26 cellular contexts compared by ENCODE assay signal in genomic region chr9:86328153-86328552, GRCh38.
"Had no signal": no experiment of that assay in that cellular context is flagged by ENCODE, and none has a peak within 500 bp of the region (broad histone marks: within the 10 kb centered on the region; RNA-seq: fewer than 3 reads in every experiment).

No MANE protein-coding gene starts in this region.

- H3K4me3 ChIP-seq: cardiac muscle cell, heart right ventricle, lung, transverse colon, vagina had no signal

- H3K9me3 ChIP-seq: heart right ventricle, transverse colon, vagina had no signal

- H3K9me3 Mint-ChIP-seq: dendritic cell treated with granulocyte-macrophage colony-stimulating factor and Interleukin-4, amounts not matched to agents 40 ng/mL and 50 ng/mL, for 4 days; neural crest cell; T-cell had no signal

- ATAC-seq: activated naive CD8-positive, alpha-beta T cell treated with anti-CD3 and anti-CD28 coated beads, Interleukin-2, amount 50 U/mL, for 24 hours; heart right ventricle; left lobe of liver; naive thymus-derived CD4-positive, alpha-beta T cell; stimulated activated naive B cell treated with anti-CD40 and anti-IgM and Interleukin-4, amounts not matched to agents 10 μg/mL and 1 μg/mL and 100 μg/mL, for 72 hours; T-cell had no signal

- H3K27me3 ChIP-seq: cardiac muscle cell, heart right ventricle, transverse colon, vagina had no signal

- H3K4me1 ChIP-seq: heart right ventricle, transverse colon, vagina had no signal

- H3K27ac Mint-ChIP-seq: activated naive CD8-positive, alpha-beta T cell treated with anti-CD3 and anti-CD28 coated beads, Interleukin-2, amount 50 U/mL, for 24 hours; dendritic cell treated with granulocyte-macrophage colony-stimulating factor and Interleukin-4, amounts not matched to agents 40 ng/mL and 50 ng/mL, for 4 days; naive thymus-derived CD4-positive, alpha-beta T cell; progenitor cell of endocrine pancreas; stimulated activated naive B cell treated with anti-CD40 and anti-IgM and Interleukin-4, amounts not matched to agents 10 μg/mL and 1 μg/mL and 100 μg/mL, for 72 hours; T-cell had no signal

- H3K4me3 Mint-ChIP-seq: activated naive CD8-positive, alpha-beta T cell treated with anti-CD3 and anti-CD28 coated beads, Interleukin-2, amount 50 U/mL, for 24 hours; dendritic cell treated with granulocyte-macrophage colony-stimulating factor and Interleukin-4, amounts not matched to agents 40 ng/mL and 50 ng/mL, for 4 days; naive thymus-derived CD4-positive, alpha-beta T cell; neural crest cell; stimulated activated naive B cell treated with anti-CD40 and anti-IgM and Interleukin-4, amounts not matched to agents 10 μg/mL and 1 μg/mL and 100 μg/mL, for 72 hours; T-cell had no signal

- DNase-seq: activated CD4-positive, alpha-beta T cell treated with anti-CD3 and anti-CD28 coated beads for 1 hour; activated CD8-positive, alpha-beta memory T cell treated with anti-CD3 and anti-CD28 coated beads for 24 hours; activated CD8-positive, alpha-beta memory T cell treated with anti-CD3 and anti-CD28 coated beads, Interleukin-2, amount 50 U/mL, for 4 hours; activated gamma-delta T cell; activated naive CD4-positive, alpha-beta T cell treated with anti-CD3 and anti-CD28 coated beads, Interleukin-2, amount 50 U/mL, for 16 hours; activated naive CD8-positive, alpha-beta T cell treated with anti-CD3 and anti-CD28 coated beads, Interleukin-2, amount 50 U/mL, for 24 hours; effector CD4-positive, alpha-beta T cell; erythroblast; foreskin fibroblast; heart right ventricle; kidney; naive thymus-derived CD4-positive, alpha-beta T cell; retina; stimulated activated CD4-positive, alpha-beta T cell treated with anti-CD3 and anti-CD28 coated beads, Interleukin-2, amount 100 ng/mL, for 48 hours; stimulated activated CD8-positive, alpha-beta memory T cell treated with anti-CD3 and anti-CD28 coated beads, Interleukin-4, amount 100 ng/mL, for 48 hours; stimulated activated naive B cell treated with anti-CD40 and anti-IgM and Interleukin-4, amounts not matched to agents 10 μg/mL and 1 μg/mL and 100 μg/mL, for 72 hours; T-cell; transverse colon; WERI-Rb-1 had no signal

- H3K27me3 Mint-ChIP-seq: activated naive CD8-positive, alpha-beta T cell treated with anti-CD3 and anti-CD28 coated beads, Interleukin-2, amount 50 U/mL, for 24 hours; dendritic cell treated with granulocyte-macrophage colony-stimulating factor and Interleukin-4, amounts not matched to agents 40 ng/mL and 50 ng/mL, for 4 days; naive thymus-derived CD4-positive, alpha-beta T cell; progenitor cell of endocrine pancreas; stimulated activated naive B cell treated with anti-CD40 and anti-IgM and Interleukin-4, amounts not matched to agents 10 μg/mL and 1 μg/mL and 100 μg/mL, for 72 hours; T-cell had no signal

- H3K4me1 Mint-ChIP-seq: neural crest cell had no signal

- H3K27ac ChIP-seq: cardiac muscle cell, heart right ventricle, transverse colon, vagina, WERI-Rb-1 had no signal
